ENCODE assay signal across 22 cellular contexts in genomic region chr20:47093567-47093966, GRCh38.
"Had no signal": no experiment of that assay in that cellular context is flagged by ENCODE, and none has a peak within 500 bp of the region (broad histone marks: within the 10 kb centered on the region; RNA-seq: fewer than 3 reads in every experiment).

No MANE protein-coding gene starts in this region.

- H3K36me3 Mint-ChIP-seq: natural killer cell treated with Interleukin-12 subunit alpha and Interleukin-12 subunit beta and Interleukin-15 and Interleukin-18, amount 100 ng/mL, for 72 hours had no signal

- H3K4me1 ChIP-seq: gastrocnemius medialis, parathyroid adenoma, spleen, tibial nerve, vagina had no signal

- ATAC-seq: gastrocnemius medialis; left lobe of liver; mucosa of descending colon; stimulated activated memory B cell treated with anti-CD40 and anti-IgM and Interleukin-4, amounts not matched to agents 10 μg/mL and 1 μg/mL and 100 μg/mL, for 72 hours; stimulated activated naive CD8-positive, alpha-beta T cell treated with anti-CD3 and anti-CD28 coated beads, Interleukin-15, Interleukin-2, amounts not matched to agents 100 U/mL and 50 U/mL, for 24 hours had no signal

- DNase-seq: dorsolateral prefrontal cortex; effector CD4-positive, alpha-beta T cell; foreskin fibroblast; gastrocnemius medialis; kidney; mesenchymal stem cell; mucosa of descending colon; naive B cell; spleen; stimulated activated CD4-positive, alpha-beta T cell treated with anti-CD3 and anti-CD28 coated beads, Interleukin-4, amount 100 ng/mL, for 4 hours; stimulated activated naive CD8-positive, alpha-beta T cell treated with anti-CD3 and anti-CD28 coated beads, Interleukin-15, Interleukin-2, amounts not matched to agents 100 U/mL and 50 U/mL, for 24 hours had no signal

- H3K4me3 ChIP-seq: dorsolateral prefrontal cortex, gastrocnemius medialis, mucosa of descending colon, skin epidermis, spleen, thoracic aorta, tibial nerve, vagina had no signal

- H3K36me3 ChIP-seq: gastrocnemius medialis, neutrophil, spleen, thoracic aorta, vagina had no signal

- H3K27me3 ChIP-seq: neutrophil, tibial nerve, vagina had no signal

- H3K27ac Mint-ChIP-seq: mesothelial cell of epicardium; naive B cell; natural killer cell treated with Interleukin-12 subunit alpha and Interleukin-12 subunit beta and Interleukin-15 and Interleukin-18, amount 100 ng/mL, for 72 hours; progenitor cell of endocrine pancreas; stimulated activated memory B cell treated with anti-CD40 and anti-IgM and Interleukin-4, amounts not matched to agents 10 μg/mL and 1 μg/mL and 100 μg/mL, for 72 hours had no signal

- H3K79me2 ChIP-seq: parathyroid adenoma had no signal

- H3K9me3 ChIP-seq: gastrocnemius medialis, mucosa of descending colon, neutrophil had no signal

- H3K4me3 Mint-ChIP-seq: mesothelial cell of epicardium; naive B cell; natural killer cell treated with Interleukin-12 subunit alpha and Interleukin-12 subunit beta and Interleukin-15 and Interleukin-18, amount 100 ng/mL, for 72 hours; stimulated activated memory B cell treated with anti-CD40 and anti-IgM and Interleukin-4, amounts not matched to agents 10 μg/mL and 1 μg/mL and 100 μg/mL, for 72 hours had no signal

- H3K27ac ChIP-seq: dorsolateral prefrontal cortex, gastrocnemius medialis, neutrophil, parathyroid adenoma, skin epidermis, spleen, thoracic aorta, tibial nerve, vagina had no signal

- H3K4me1 Mint-ChIP-seq: mesothelial cell of epicardium; naive B cell; stimulated activated memory B cell treated with anti-CD40 and anti-IgM and Interleukin-4, amounts not matched to agents 10 μg/mL and 1 μg/mL and 100 μg/mL, for 72 hours had no signal

- H2AFZ ChIP-seq: parathyroid adenoma had no signal

- H3K9ac ChIP-seq: parathyroid adenoma had no signal
